Comparison of ENCODE assay signal across 16 cellular contexts in genomic region chr1:26626994-26627393, GRCh38.
A peak's percentile ranks its signal among the peaks of the same experiment; 100 is the strongest.
DNase-seq lines count a peak whose midpoint lies in the region; ATAC-seq lines count a peak whose summit lies in the region.
"Had no signal": no experiment of that assay in that cellular context is flagged by ENCODE, and none has a peak within 500 bp of the region (broad histone marks: within the 10 kb centered on the region; RNA-seq: fewer than 3 reads in every experiment).

No MANE protein-coding gene starts in this region.

- no peaks in the 10 kb centered on the region for H3K36me3 Mint-ChIP-seq in stimulated activated memory B cell treated with anti-CD40 and anti-IgM and Interleukin-4, amounts not matched to agents 10 μg/mL and 1 μg/mL and 100 μg/mL, for 72 hours
- H3K36me3 Mint-ChIP-seq: activated CD8-positive, alpha-beta memory T cell treated with anti-CD3 and anti-CD28 coated beads, Interleukin-2, amount 10 ng/mL, durations not matched to agents 7 days and 5 days; mesothelial cell of epicardium had no signal

- no peaks in the 10 kb centered on the region for H3K27me3 Mint-ChIP-seq in stimulated activated memory B cell treated with anti-CD40 and anti-IgM and Interleukin-4, amounts not matched to agents 10 μg/mL and 1 μg/mL and 100 μg/mL, for 72 hours
- H3K27me3 Mint-ChIP-seq: activated CD8-positive, alpha-beta memory T cell treated with anti-CD3 and anti-CD28 coated beads, Interleukin-2, amount 10 ng/mL, durations not matched to agents 7 days and 5 days had no signal

- H3K9me3 Mint-ChIP-seq in stimulated activated memory B cell treated with anti-CD40 and anti-IgM and Interleukin-4, amounts not matched to agents 10 μg/mL and 1 μg/mL and 100 μg/mL, for 72 hours: no peaks in the 10 kb centered on the region

- H3K27ac Mint-ChIP-seq in stimulated activated memory B cell treated with anti-CD40 and anti-IgM and Interleukin-4, amounts not matched to agents 10 μg/mL and 1 μg/mL and 100 μg/mL, for 72 hours: peak overlapping the region; percentile 78
- H3K27ac Mint-ChIP-seq: activated CD8-positive, alpha-beta memory T cell treated with anti-CD3 and anti-CD28 coated beads, Interleukin-2, amount 10 ng/mL, durations not matched to agents 7 days and 5 days; mesothelial cell of epicardium had no signal

- peak; percentile 53 for DNase-seq in EH (ENCODE audit: low read depth)
- DNase-seq in amniotic epithelial cell (ENCODE audit: low read depth): peak; percentile 24
- peak; percentile 67 for DNase-seq in fibroblast of peridontal ligament (ENCODE audit: extremely low read depth)
- no peak for DNase-seq in amniotic stem cell (lab: John Stamatoyannopoulos, UW)
- DNase-seq in occipital lobe (lab: John Stamatoyannopoulos, UW): no peak
- DNase-seq in stimulated activated CD8-positive, alpha-beta memory T cell treated with anti-CD3 and anti-CD28 coated beads, Interleukin-4, amount 100 ng/mL, for 48 hours: no peak
- no peak for DNase-seq in stimulated activated CD4-positive, alpha-beta T cell treated with anti-CD3 and anti-CD28 coated beads, Interleukin-1b, Interleukin-23, amount 100 ng/mL, for 48 hours
- DNase-seq: activated CD4-positive, CD25-positive, alpha-beta regulatory T cell treated with anti-CD3 and anti-CD28 coated beads, Interleukin-2, amount 50 U/mL, for 72 hours; activated CD8-positive, alpha-beta memory T cell treated with anti-CD3 and anti-CD28 coated beads, Interleukin-2, amount 10 ng/mL, durations not matched to agents 7 days and 5 days; Caco-2; erythroblast; NCI-H1930; NCI-H526; stomach had no signal

- H3K4me3 Mint-ChIP-seq in stimulated activated memory B cell treated with anti-CD40 and anti-IgM and Interleukin-4, amounts not matched to agents 10 μg/mL and 1 μg/mL and 100 μg/mL, for 72 hours: no peak overlapping the region
- H3K4me3 Mint-ChIP-seq: activated CD8-positive, alpha-beta memory T cell treated with anti-CD3 and anti-CD28 coated beads, Interleukin-2, amount 10 ng/mL, durations not matched to agents 7 days and 5 days; mesothelial cell of epicardium had no signal

- no peak for ATAC-seq in stimulated activated memory B cell treated with anti-CD40 and anti-IgM and Interleukin-4, amounts not matched to agents 10 μg/mL and 1 μg/mL and 100 μg/mL, for 72 hours
- ATAC-seq: activated CD8-positive, alpha-beta memory T cell treated with anti-CD3 and anti-CD28 coated beads, Interleukin-2, amount 10 ng/mL, durations not matched to agents 7 days and 5 days had no signal

- H3K4me1 Mint-ChIP-seq in stimulated activated memory B cell treated with anti-CD40 and anti-IgM and Interleukin-4, amounts not matched to agents 10 μg/mL and 1 μg/mL and 100 μg/mL, for 72 hours: peaks cover 43% of the 10 kb centered on the region
- H3K4me1 Mint-ChIP-seq: activated CD8-positive, alpha-beta memory T cell treated with anti-CD3 and anti-CD28 coated beads, Interleukin-2, amount 10 ng/mL, durations not matched to agents 7 days and 5 days; mesothelial cell of epicardium had no signal

Comparison
In these comparisons a context has a peak if more than half of its experiments do, and no peak if none do; other contexts are left out.
1. DNase-seq: peak in EH (single experiment), amniotic epithelial cell (single experiment) and fibroblast of peridontal ligament (single experiment); none in amniotic stem cell (single experiment), occipital lobe (single experiment), stimulated activated CD8-positive, alpha-beta memory T cell treated with anti-CD3 and anti-CD28 coated beads, Interleukin-4, amount 100 ng/mL, for 48 hours (single experiment) and stimulated activated CD4-positive, alpha-beta T cell treated with anti-CD3 and anti-CD28 coated beads, Interleukin-1b, Interleukin-23, amount 100 ng/mL, for 48 hours (single experiment).